ENCODE assay signal across 1 cellular context in the genomic region with DNA sequence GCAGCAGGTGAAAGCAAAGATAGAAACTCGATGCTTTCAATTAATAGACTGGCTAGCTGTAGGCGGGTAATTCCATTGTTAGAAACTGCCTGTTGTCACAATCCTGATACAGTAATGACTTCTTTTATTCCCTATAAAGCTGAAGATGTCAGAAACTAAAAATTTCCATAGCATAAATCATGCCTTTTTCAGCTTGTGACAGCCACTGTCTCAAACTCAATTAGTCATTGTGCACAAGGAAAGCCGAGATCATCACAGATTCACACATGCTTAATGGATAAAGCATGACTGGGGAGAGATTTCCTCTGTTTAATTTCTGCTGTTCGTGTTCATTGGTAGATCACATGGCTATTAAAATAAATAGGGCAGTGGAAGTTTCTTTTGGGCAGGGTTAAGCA.
TF ChIP-seq lines count a peak whose summit lies in the region.

No MANE protein-coding gene starts in this region.

TF ChIP-seq in K562, 482 proteins besides CTCF, POLR2A, EP300 and RAD21 (continued from another document):
- TF ChIP-seq, protein P1, sequence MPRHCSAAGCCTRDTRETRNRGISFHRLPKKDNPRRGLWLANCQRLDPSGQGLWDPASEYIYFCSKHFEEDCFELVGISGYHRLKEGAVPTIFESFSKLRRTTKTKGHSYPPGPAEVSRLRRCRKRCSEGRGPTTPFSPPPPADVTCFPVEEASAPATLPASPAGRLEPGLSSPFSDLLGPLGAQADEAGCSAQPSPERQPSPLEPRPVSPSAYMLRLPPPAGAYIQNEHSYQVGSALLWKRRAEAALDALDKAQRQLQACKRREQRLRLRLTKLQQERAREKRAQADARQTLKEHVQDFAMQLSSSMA (CRISPR knock-in tag; IDR thresholded peaks at IDR 0.05): no peak
- TF ChIP-seq PBX2 (CRISPR knock-in tag; IDR thresholded peaks at IDR 0.05; ENCODE audit: low read depth) (no peak), PBX2 (tag; conservative IDR thresholded peaks at IDR 0.05; ENCODE audit: low read depth) (peak; percentile 79), POLR2AphosphoS5 (IDR thresholded peaks at IDR 0.05; ENCODE audit: control insufficient read depth, insufficient read depth, low read depth, low read length) (no peak)
